Comparison of ENCODE assay signal across 8 cellular contexts in genomic region chr1:9490605-9491339, GRCh38. TPM values are rescaled to one million over a fixed set of nuclear protein-coding genes. Genes with fewer than 3 reads are reported as not detected.
DNase-seq lines count a peak whose midpoint lies in the region; ATAC-seq and TF ChIP-seq lines count a peak whose summit lies in the region.

No MANE protein-coding gene starts in this region.

- H3K9me3 ChIP-seq in GM23248 (ENCODE audit: low read depth) = no peaks in the 10 kb centered on the region
- H3K9me3 ChIP-seq in right lobe of liver = no peaks in the 10 kb centered on the region

- H3K4me3 ChIP-seq in GM23248 (no peak overlapping the region), right lobe of liver (no peak overlapping the region)

- no peaks in the 10 kb centered on the region for H4K20me1 ChIP-seq in GM23248 (ENCODE audit: insufficient read depth)

- H3K36me3 ChIP-seq in GM23248 (ENCODE audit: low read depth) (no peaks in the 10 kb centered on the region), right lobe of liver (no peaks in the 10 kb centered on the region)

- in situ Hi-C loops in GM23248 (cut with MboI) = loop anchor here (10.0 kb wide), 1 partner anchor 226 kb away; no protein-coding TSS in a partner anchor

- intact Hi-C loops in right lobe of liver (cut with DNase I) = loop anchor here (5.0 to 10.0 kb wide), 3 partner anchors 54 to 203 kb away; no protein-coding TSS in a partner anchor

- ATAC-seq in right lobe of liver (peak; percentile 86 to 95 (median 91)), GM21360 (IDR thresholded peaks at IDR 0.05; ENCODE audit: unreplicated experiment) (no peak)

- no peak overlapping the region for H3K9ac ChIP-seq in GM23248

- H3K79me2 ChIP-seq in GM23248 (ENCODE audit: insufficient read depth) = no peaks in the 10 kb centered on the region

- H3K4me1 ChIP-seq in GM23248 (ENCODE audit: insufficient read depth) (no peaks in the 10 kb centered on the region), right lobe of liver (peaks cover 0 to 18% (median 8%) of the 10 kb centered on the region in 4 donors)

- DNase-seq in AML-193 (lab: John Stamatoyannopoulos, UW) (peak; percentile 32 to 62), GM23248 (peak; percentile 88), NCI-H748 (lab: John Stamatoyannopoulos, UW; ENCODE audit: unreplicated experiment) (peak; percentile 62), dermis blood vessel endothelial cell (peak; percentile 91), right lobe of liver (peak; percentile 91 to 93 (median 92))
- peak; percentile 92 to 93 for DNase-seq in activated CD4-positive, alpha-beta T cell treated with anti-CD3 and anti-CD28 coated beads, Interleukin-2, amount 50 U/mL, for 48 hours
- peak; percentile 62 to 87 (median 66) for DNase-seq in stimulated activated CD4-positive, alpha-beta T cell treated with anti-CD3 and anti-CD28 coated beads, TNF-alpha, amount 100 ng/mL, for 1 hour (ENCODE audit: low read depth in 3 of 3, low spot score in 1 of 3)

- H3K27ac ChIP-seq in GM23248 = no peak overlapping the region
- H3K27ac ChIP-seq in right lobe of liver = no peak overlapping the region

- no peaks in the 10 kb centered on the region for H3K27me3 ChIP-seq in GM23248 (replicated peaks; ENCODE audit: insufficient read depth)
- no peaks in the 10 kb centered on the region for H3K27me3 ChIP-seq in right lobe of liver

- no peaks in the 10 kb centered on the region for H3F3A ChIP-seq in GM23248 (ENCODE audit: insufficient read depth)

- TF ChIP-seq CTCF in right lobe of liver (IDR thresholded peaks at IDR 0.05) = peak; percentile 90 to 94 (median 92)

- no peak overlapping the region for H3K4me2 ChIP-seq in GM23248 (ENCODE audit: unreplicated experiment)

- no peaks in the 10 kb centered on the region for H3K9me2 ChIP-seq in GM23248 (ENCODE audit: insufficient read depth)

- 23 to 26% methylated on average over 20 of the region's 20 CpGs for WGBS in GM23248 (ENCODE audit: low coverage in 1 of 2, low lambda C conversion rate in 2 of 2, missing lambda C conversion rate in 2 of 2), 2 experiments
- 16% methylated on average over 9 of the region's 20 CpGs for WGBS in right lobe of liver (ENCODE audit: insufficient coverage, low coverage, low lambda C conversion rate, missing lambda C conversion rate)

- H2AFZ ChIP-seq in GM23248 = no peak overlapping the region

- TF ChIP-seq POLR2A in right lobe of liver (IDR thresholded peaks at IDR 0.05) = no peak

RNA-seq across cellular contexts. Expression of gene SLC25A33, which starts 48.5 kb away (rescaled TPM):
- total RNA-seq in GM23248 (2014; rRNA removed; shearing (Covaris generic)) = 4.2 and 4.6 TPM in 2 replicates
- polyA plus RNA-seq in GM23248 (2016; fragmentation: Nextera tagmentation; extraction: Ambion mirVana) = 5.8 and 6.4 TPM in 2 replicates
- total RNA-seq in dermis blood vessel endothelial cell = 5.4 and 6.3 TPM in 2 replicates
- 10 to 100 TPM in 3 of 6 experiments, 1 to 10 TPM in 3; 3.5 to 26.5 (median 8.2) TPM for total RNA-seq in right lobe of liver
